In the genomic region with DNA sequence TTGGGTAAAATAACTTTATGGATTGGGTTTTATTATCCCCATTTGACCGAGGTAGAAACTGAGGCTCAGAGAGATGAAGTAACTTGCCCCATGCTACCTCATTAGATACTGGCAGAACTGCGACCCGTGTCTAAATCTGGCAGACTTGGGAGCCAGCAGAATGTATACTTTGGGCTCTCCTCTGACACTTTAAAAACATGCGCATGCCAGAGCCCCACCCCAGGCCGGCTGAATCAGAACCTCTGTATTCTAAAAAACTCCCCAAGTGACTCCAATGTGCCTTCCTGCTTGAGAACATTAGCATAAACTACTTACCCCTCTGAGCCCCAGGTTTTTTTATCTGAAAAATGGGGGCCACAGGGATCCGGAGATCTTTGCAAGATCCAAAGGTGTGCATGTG, we compare ENCODE assay signal across 16 cellular contexts.
"Had no signal": no experiment of that assay in that cellular context is flagged by ENCODE, and none has a peak within 500 bp of the region (broad histone marks: within the 10 kb centered on the region; RNA-seq: fewer than 3 reads in every experiment).

No MANE protein-coding gene starts in this region.

- H3K4me1 ChIP-seq: parathyroid adenoma, right lobe of liver had no signal

- H3K27ac ChIP-seq: parathyroid adenoma, right lobe of liver had no signal

- H3K9me3 ChIP-seq: right lobe of liver had no signal

- H3K27me3 ChIP-seq: right lobe of liver had no signal

- H3K4me3 ChIP-seq: right lobe of liver, smooth muscle cell had no signal

- H3K36me3 ChIP-seq: right lobe of liver had no signal

- ATAC-seq: activated naive CD4-positive, alpha-beta T cell treated with anti-CD3 and anti-CD28 coated beads, Interleukin-2, amount 50 U/mL, for 72 hours; naive thymus-derived CD8-positive, alpha-beta T cell; right lobe of liver; stimulated activated effector memory CD8-positive, alpha-beta T cell treated with anti-CD3 and anti-CD28 coated beads, Interleukin-12 subunit alpha, Interleukin-12 subunit beta, amount 100 ng/mL, for 72 hours; T-cell; WTC11 had no signal

- DNase-seq: activated CD4-positive, alpha-beta memory T cell treated with anti-CD3 and anti-CD28 coated beads for 36 hours; activated CD4-positive, alpha-beta T cell treated with anti-CD3 and anti-CD28 coated beads for 4 hours; activated gamma-delta T cell treated with Interleukin-2 at 50 U/mL for 16 hours; activated T-cell treated with anti-CD3 and anti-CD28 coated beads for 4 hours; dermis blood vessel endothelial cell; effector memory CD4-positive, alpha-beta T cell; mesendoderm; naive thymus-derived CD8-positive, alpha-beta T cell; right lobe of liver; stimulated activated CD4-positive, alpha-beta T cell treated with anti-CD3 and anti-CD28 coated beads, Interleukin-4, amount 100 ng/mL, for 1 hour; T-cell had no signal
